8 cellular contexts compared by ENCODE assay signal in the genomic region with DNA sequence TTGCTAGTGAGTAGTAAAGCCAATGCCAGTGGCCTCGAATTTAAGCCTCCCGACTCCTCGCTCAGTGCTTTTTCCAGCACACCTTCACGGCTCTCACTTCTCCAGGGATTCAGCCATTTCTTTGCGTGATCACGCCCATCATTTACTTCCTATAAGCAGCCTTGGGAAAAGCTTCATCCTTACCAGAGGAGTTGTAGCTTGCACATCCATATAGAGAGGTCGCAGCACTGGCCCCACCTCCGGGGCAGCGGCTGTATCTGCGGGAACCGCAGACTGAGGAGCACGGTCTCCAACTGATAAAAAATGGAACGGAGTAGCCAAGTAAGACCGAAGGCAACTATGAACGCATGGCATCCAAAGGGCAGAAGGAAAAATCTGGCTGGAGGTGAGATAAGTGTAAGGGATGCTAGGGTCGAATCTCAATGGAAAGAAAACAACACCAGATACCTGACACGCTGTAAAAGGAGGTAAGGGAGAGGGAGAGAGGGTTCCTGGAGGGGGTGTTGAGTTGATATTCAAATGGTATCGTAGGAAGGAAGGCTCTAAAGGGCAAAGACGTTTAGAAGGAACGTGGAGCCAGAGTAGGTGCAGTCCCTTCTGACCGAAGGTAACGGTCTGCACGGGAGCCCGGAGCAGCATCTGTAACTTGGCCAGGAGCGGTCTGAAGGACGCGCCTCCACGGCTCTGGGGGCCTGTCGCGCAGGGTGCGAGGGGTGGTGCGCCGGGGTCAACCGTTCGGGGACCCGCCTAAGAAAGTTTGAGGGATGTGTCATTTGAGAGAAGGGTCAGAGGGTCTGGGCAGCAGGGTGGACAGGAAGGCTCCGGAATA. TPM values are rescaled to one million over a fixed set of nuclear protein-coding genes. Genes with fewer than 3 reads are reported as not detected.
DNase-seq lines count a peak whose midpoint lies in the region; ATAC-seq and TF ChIP-seq lines count a peak whose summit lies in the region.

No MANE protein-coding gene starts in this region.

- peak overlapping the region; percentile 77 for H3K4me3 ChIP-seq in hepatocyte
- peak overlapping the region; percentile 95 for H3K4me3 ChIP-seq in skeletal muscle satellite cell (ENCODE audit: low read length)

- no peaks in the 10 kb centered on the region for H3K9me3 Mint-ChIP-seq in CD4-positive, alpha-beta T cell
- H3K9me3 Mint-ChIP-seq in activated naive CD8-positive, alpha-beta T cell treated with anti-CD3 and anti-CD28 coated beads, Interleukin-2, amount 50 U/mL, for 24 hours, result no peaks in the 10 kb centered on the region

- peaks cover 51% of the 10 kb centered on the region for H3K4me1 Mint-ChIP-seq in CD4-positive, alpha-beta T cell (ENCODE audit: low read depth)
- peaks cover 45% of the 10 kb centered on the region for H3K4me1 Mint-ChIP-seq in activated naive CD8-positive, alpha-beta T cell treated with anti-CD3 and anti-CD28 coated beads, Interleukin-2, amount 50 U/mL, for 24 hours

- H2AFZ ChIP-seq in hepatocyte, result peak overlapping the region; percentile 89

- DNase-seq in CD4-positive, alpha-beta T cell, result peak in 2 of 10 experiments; percentile 6 to 44
- peak; percentile 18 for DNase-seq in activated naive CD8-positive, alpha-beta T cell treated with anti-CD3 and anti-CD28 coated beads, Interleukin-2, amount 50 U/mL, for 24 hours
- DNase-seq in hepatocyte (ENCODE audit: low spot score) (peak; percentile 10), ACHN (no peak)
- DNase-seq in stimulated activated CD4-positive, alpha-beta T cell treated with anti-CD3 and anti-CD28 coated beads, Interleukin-1b, Interleukin-23, amount 100 ng/mL, for 48 hours, result no peak

- H3K79me2 ChIP-seq in hepatocyte, result peaks cover 40% of the 10 kb centered on the region

- intact Hi-C loops in CD4-positive, alpha-beta T cell (cut with DNase I, micrococcal nuclease), result loop anchor here (2.0 to 10.0 kb wide), 8 partner anchors 34 to 256 kb away; partner anchors contain the start of genes CPNE1 (in 2 of the 2), RBM12 (in 2 of the 2), SCAND1 (in 1 of the 2) and SPAG4 (in 1 of the 2)

- H3K4me2 ChIP-seq in hepatocyte (peak overlapping the region; percentile 86), skeletal muscle satellite cell (ENCODE audit: low read length) (peak overlapping the region; percentile 96)

- no peaks in the 10 kb centered on the region for H3K27me3 Mint-ChIP-seq in CD4-positive, alpha-beta T cell
- no peaks in the 10 kb centered on the region for H3K27me3 Mint-ChIP-seq in activated naive CD8-positive, alpha-beta T cell treated with anti-CD3 and anti-CD28 coated beads, Interleukin-2, amount 50 U/mL, for 24 hours

- H3K4me3 Mint-ChIP-seq in CD4-positive, alpha-beta T cell, result peak overlapping the region; percentile 95
- peak overlapping the region; percentile 96 for H3K4me3 Mint-ChIP-seq in activated naive CD8-positive, alpha-beta T cell treated with anti-CD3 and anti-CD28 coated beads, Interleukin-2, amount 50 U/mL, for 24 hours

- peak overlapping the region; percentile 93 for H3K27ac ChIP-seq in CD4-positive, alpha-beta T cell (ENCODE audit: low read depth, low read length)
- H3K27ac ChIP-seq in KOPT-K1 (ENCODE audit: low read depth, low read length, poor library complexity, severe bottlenecking) (peak overlapping the region; percentile 84), hepatocyte (peak overlapping the region; percentile 97)

- in situ Hi-C loops in ACHN (cut with HindIII; ENCODE audit: low pct_ligation_motif_present, low pct_unique_long_range_greater_than_20kb, low sequenced_read_pairs), result no loop called here

- H4K20me1 ChIP-seq in hepatocyte (ENCODE audit: insufficient read depth, poor library complexity, severe bottlenecking), result peaks cover 16% of the 10 kb centered on the region

- peak overlapping the region; percentile 84 for H3K27ac Mint-ChIP-seq in CD4-positive, alpha-beta T cell
- peak overlapping the region; percentile 97 for H3K27ac Mint-ChIP-seq in activated naive CD8-positive, alpha-beta T cell treated with anti-CD3 and anti-CD28 coated beads, Interleukin-2, amount 50 U/mL, for 24 hours

- H3K36me3 ChIP-seq in KOPT-K1 (ENCODE audit: insufficient read depth, low read length), result peaks cover 52% of the 10 kb centered on the region
- H3K36me3 ChIP-seq in hepatocyte (replicated peaks; ENCODE audit: insufficient read depth, low read depth), result peaks cover 3% of the 10 kb centered on the region
- H3K36me3 ChIP-seq in skeletal muscle satellite cell (ENCODE audit: insufficient read depth, low read length), result peaks cover 44% of the 10 kb centered on the region

- WGBS in hepatocyte (ENCODE audit: low lambda C conversion rate, missing lambda C conversion rate), result 10% methylated on average over 36 of the region's 37 CpGs

- peak overlapping the region; percentile 98 for H3K9ac ChIP-seq in skeletal muscle satellite cell (ENCODE audit: low read depth, low read length)

- peaks cover 70% of the 10 kb centered on the region for H3K36me3 Mint-ChIP-seq in CD4-positive, alpha-beta T cell (ENCODE audit: low read depth)
- peaks cover 48% of the 10 kb centered on the region for H3K36me3 Mint-ChIP-seq in activated naive CD8-positive, alpha-beta T cell treated with anti-CD3 and anti-CD28 coated beads, Interleukin-2, amount 50 U/mL, for 24 hours (ENCODE audit: low read depth)

- CTCF ChIA-PET in CD4-positive, alpha-beta T cell (lab: Charles Lee), result interaction anchor here (0.8 to 1.4 kb wide), 5 partner anchors 9 to 186 kb away, joined by 3 to 5 read pairs (median 3); no protein-coding TSS in a partner anchor

- peak; percentile 15 for ATAC-seq in CD4-positive, alpha-beta T cell (ENCODE audit: poor library complexity)
- peak; percentile 18 for ATAC-seq in GM19463 (IDR thresholded peaks at IDR 0.05; ENCODE audit: unreplicated experiment)
- ATAC-seq in activated naive CD8-positive, alpha-beta T cell treated with anti-CD3 and anti-CD28 coated beads, Interleukin-2, amount 50 U/mL, for 24 hours, result peak; percentile 37

- peaks cover 16% of the 10 kb centered on the region for H3K4me1 ChIP-seq in hepatocyte (ENCODE audit: insufficient read depth)
- peaks cover 34% of the 10 kb centered on the region for H3K4me1 ChIP-seq in skeletal muscle satellite cell (ENCODE audit: control insufficient read depth, insufficient read depth, low read length)

- no peaks in the 10 kb centered on the region for H3K9me2 ChIP-seq in hepatocyte (replicated peaks; ENCODE audit: insufficient read depth)

- H3K27me3 ChIP-seq in CD4-positive, alpha-beta T cell (ENCODE audit: control insufficient read depth, insufficient read depth, low read length), result no peaks in the 10 kb centered on the region
- H3K27me3 ChIP-seq in hepatocyte, result no peaks in the 10 kb centered on the region
- H3K27me3 ChIP-seq in skeletal muscle satellite cell (ENCODE audit: control insufficient read depth, insufficient read depth, low read length), result no peaks in the 10 kb centered on the region

- no peak for TF ChIP-seq CTCF in CD4-positive, alpha-beta T cell (IDR thresholded peaks at IDR 0.05)
- no peak for TF ChIP-seq CTCF in hepatocyte (IDR thresholded peaks at IDR 0.05; ENCODE audit: poor library complexity)

- no peaks in the 10 kb centered on the region for H3K9me3 ChIP-seq in CD4-positive, alpha-beta T cell (ENCODE audit: control insufficient read depth, low read length)
- H3K9me3 ChIP-seq in KOPT-K1 (ENCODE audit: insufficient read depth, low read length, poor library complexity, severe bottlenecking) (no peaks in the 10 kb centered on the region), hepatocyte (ENCODE audit: low read depth) (no peaks in the 10 kb centered on the region), skeletal muscle satellite cell (replicated peaks; ENCODE audit: low read length) (no peaks in the 10 kb centered on the region)

- POLR2A ChIA-PET in CD4-positive, alpha-beta T cell (lab: Charles Lee), result interaction anchor here (1.0 to 7.8 kb wide), 13 partner anchors 12 to 256 kb away, joined by 3 to 125 read pairs (median 10); partner anchors contain the start of genes CPNE1, PHF20, RBM12 and RBM39

RNA-seq across cellular contexts. Expression of gene NFS1, which starts 0.6 kb away (rescaled TPM):
- 10 to 100 TPM; 10.6 to 11.5 TPM for total RNA-seq in CD4-positive, alpha-beta T cell
- total RNA-seq in hepatocyte, result 48.5 and 49.0 TPM in 2 replicates
- polyA plus RNA-seq in hepatocyte, result 30.2 and 38.1 TPM in 2 replicates
- total RNA-seq in skeletal muscle satellite cell (2012; rRNA removed), result 20.5 and 32.2 TPM in 2 replicates

RNA-seq across cellular contexts. Expression of gene ROMO1, which starts 0.7 kb away (rescaled TPM):
- total RNA-seq in CD4-positive, alpha-beta T cell, result 10 to 100 TPM; 32.9 to 35.8 TPM
- total RNA-seq in hepatocyte, result 285 and 383 TPM in 2 replicates
- 629 and 634 TPM in 2 replicates for polyA plus RNA-seq in hepatocyte
- 171 and 228 TPM in 2 replicates for total RNA-seq in skeletal muscle satellite cell (2012; rRNA removed)

RNA-seq across cellular contexts. Expression of gene CPNE1, which starts 33.8 kb away (rescaled TPM):
- 100 to 1,000 TPM; 146 to 153 TPM for total RNA-seq in CD4-positive, alpha-beta T cell
- total RNA-seq in hepatocyte, result 66.9 and 68.9 TPM in 2 replicates
- polyA plus RNA-seq in hepatocyte, result 91.1 and 93.4 TPM in 2 replicates
- 104 and 109 TPM in 2 replicates for total RNA-seq in skeletal muscle satellite cell (2012; rRNA removed)

RNA-seq across cellular contexts. Expression of gene RBM12, which starts 33.8 kb away (rescaled TPM):
- total RNA-seq in CD4-positive, alpha-beta T cell, result 10 to 100 TPM; 91.7 to 95.2 TPM
- 53.7 and 57.3 TPM in 2 replicates for total RNA-seq in hepatocyte
- 20.6 and 22.5 TPM in 2 replicates for polyA plus RNA-seq in hepatocyte
- 43.9 and 49.4 TPM in 2 replicates for total RNA-seq in skeletal muscle satellite cell (2012; rRNA removed)

RNA-seq across cellular contexts. Expression of gene RBM39, which starts 43.5 kb away (rescaled TPM):
- total RNA-seq in CD4-positive, alpha-beta T cell, result 1,000 to 10,000 TPM; 1,057 to 1,091 TPM
- total RNA-seq in hepatocyte, result 334 and 423 TPM in 2 replicates
- 200 and 260 TPM in 2 replicates for polyA plus RNA-seq in hepatocyte
- total RNA-seq in skeletal muscle satellite cell (2012; rRNA removed), result 181 and 214 TPM in 2 replicates

Comparison
In these comparisons a context has a peak if more than half of its experiments do, and no peak if none do; other contexts are left out.
1. DNase-seq: peak in activated naive CD8-positive, alpha-beta T cell treated with anti-CD3 and anti-CD28 coated beads, Interleukin-2, amount 50 U/mL, for 24 hours (single experiment) and hepatocyte (single experiment); none in stimulated activated CD4-positive, alpha-beta T cell treated with anti-CD3 and anti-CD28 coated beads, Interleukin-1b, Interleukin-23, amount 100 ng/mL, for 48 hours (single experiment) and ACHN (single experiment).
2. Peak in every context shown above with its lines, with median percentiles within 50 percentile points of each other: ATAC-seq and H3K27ac ChIP-seq.